13 cellular contexts compared by ENCODE assay signal in the genomic region with DNA sequence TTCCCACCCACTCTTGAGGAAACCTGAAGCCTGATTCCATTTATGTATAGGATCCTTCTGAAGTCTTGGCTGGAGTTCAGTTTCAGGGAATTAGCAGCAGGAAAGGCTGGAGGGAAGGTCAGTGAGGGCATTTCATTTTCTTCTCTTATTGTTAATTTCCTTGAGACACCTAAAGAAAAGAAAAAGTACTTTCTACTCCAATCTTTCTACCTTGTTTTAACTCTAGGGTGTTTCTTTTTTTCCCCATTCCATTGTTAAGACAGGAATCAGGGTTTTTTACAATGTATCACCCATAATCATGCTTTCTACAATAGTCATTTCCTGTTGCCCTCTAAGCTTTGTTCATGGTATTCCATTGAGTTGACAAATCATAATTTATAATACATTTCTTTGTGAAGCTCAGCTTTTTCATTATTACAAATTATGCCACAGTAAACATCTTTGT. TPM values are rescaled to one million over a fixed set of nuclear protein-coding genes. Genes with fewer than 3 reads are reported as not detected.
DNase-seq lines count a peak whose midpoint lies in the region; ATAC-seq and TF ChIP-seq lines count a peak whose summit lies in the region.
"Had no signal": no experiment of that assay in that cellular context is flagged by ENCODE, and none has a peak within 500 bp of the region (broad histone marks: within the 10 kb centered on the region; RNA-seq: fewer than 3 reads in every experiment).

No MANE protein-coding gene starts in this region.

- no peaks in the 10 kb centered on the region for H4K20me1 ChIP-seq in smooth muscle cell (ENCODE audit: low read depth)

- H3K4me1 ChIP-seq in smooth muscle cell (ENCODE audit: low read depth) (no peaks in the 10 kb centered on the region), lower lobe of right lung (no peaks in the 10 kb centered on the region)
- H3K4me1 ChIP-seq: suprapubic skin had no signal

- H3K79me2 ChIP-seq in smooth muscle cell (ENCODE audit: low read depth): no peaks in the 10 kb centered on the region

- no peak overlapping the region for H2AFZ ChIP-seq in smooth muscle cell (ENCODE audit: low read depth)

- H3K36me3 ChIP-seq in smooth muscle cell (ENCODE audit: low read depth): no peaks in the 10 kb centered on the region
- H3K36me3 ChIP-seq in lower lobe of right lung: no peaks in the 10 kb centered on the region
- H3K36me3 ChIP-seq: suprapubic skin had no signal

- peak; percentile 20 for DNase-seq in HFF-Myc (ENCODE audit: extremely low read depth, low read depth)
- DNase-seq in fibroblast of the aortic adventitia (ENCODE audit: low read depth): peak; percentile 83
- no peak for DNase-seq in smooth muscle cell (lab: John Stamatoyannopoulos, UW; ENCODE audit: unreplicated experiment)
- DNase-seq in SHP77 treated with DMSO at 0.1 percent for 48 hours (lab: John Stamatoyannopoulos, UW): no peak
- no peak for DNase-seq in lower lobe of right lung
- no peak for DNase-seq in natural killer cell treated with Interleukin-12 subunit alpha and Interleukin-12 subunit beta and Interleukin-15 and Interleukin-18, amount 100 ng/mL, for 72 hours (ENCODE audit: low spot score)
- DNase-seq: effector memory CD4-positive, alpha-beta T cell; mucosa of descending colon; NCI-H1417 treated with DMSO at 0.1 percent for 48 hours; NCI-H524 treated with DMSO at 0.1 percent for 48 hours had no signal

- H3K4me1 Mint-ChIP-seq in natural killer cell treated with Interleukin-12 subunit alpha and Interleukin-12 subunit beta and Interleukin-15 and Interleukin-18, amount 100 ng/mL, for 72 hours (ENCODE audit: low read depth in 2 of 2): no peaks in the 10 kb centered on the region

- H3K27me3 ChIP-seq in smooth muscle cell (ENCODE audit: low read depth) (no peaks in the 10 kb centered on the region), lower lobe of right lung (ENCODE audit: low read depth) (no peaks in the 10 kb centered on the region)
- H3K27me3 ChIP-seq: suprapubic skin had no signal

- H3F3A ChIP-seq in smooth muscle cell (ENCODE audit: low read depth): no peaks in the 10 kb centered on the region

- no peak overlapping the region for H3K4me3 Mint-ChIP-seq in natural killer cell treated with Interleukin-12 subunit alpha and Interleukin-12 subunit beta and Interleukin-15 and Interleukin-18, amount 100 ng/mL, for 72 hours

- TF ChIP-seq CTCF in HFF-Myc (IDR thresholded peaks at IDR 0.05; ENCODE audit: low read depth, low read length, missing control alignments) (no peak), fibroblast of the aortic adventitia (IDR thresholded peaks at IDR 0.05; ENCODE audit: insufficient read depth, low read length) (no peak), smooth muscle cell (IDR thresholded peaks at IDR 0.05; ENCODE audit: borderline replicate concordance, insufficient read depth, poor library complexity, severe bottlenecking) (no peak), lower lobe of right lung (IDR thresholded peaks at IDR 0.05) (no peak)

- intact Hi-C loops in lower lobe of right lung (cut with DNase I): no loop called here

- H3K4me3 ChIP-seq in HFF-Myc (replicated peaks; ENCODE audit: low read depth, low read length): no peak overlapping the region
- H3K4me3 ChIP-seq in fibroblast of the aortic adventitia (ENCODE audit: low read depth, low read length): no peak overlapping the region
- H3K4me3 ChIP-seq in smooth muscle cell: no peak overlapping the region
- no peak overlapping the region for H3K4me3 ChIP-seq in lower lobe of right lung
- H3K4me3 ChIP-seq: mucosa of descending colon, suprapubic skin had no signal

- H3K4me2 ChIP-seq in smooth muscle cell: peak overlapping the region; percentile 24

- no peaks in the 10 kb centered on the region for H3K9me3 ChIP-seq in smooth muscle cell (replicated peaks; ENCODE audit: low read depth)
- no peaks in the 10 kb centered on the region for H3K9me3 ChIP-seq in lower lobe of right lung
- H3K9me3 ChIP-seq: mucosa of descending colon, suprapubic skin had no signal

- peaks cover 12% of the 10 kb centered on the region for H3K36me3 Mint-ChIP-seq in natural killer cell treated with Interleukin-12 subunit alpha and Interleukin-12 subunit beta and Interleukin-15 and Interleukin-18, amount 100 ng/mL, for 72 hours

- peaks cover 3% of the 10 kb centered on the region for H3K9me3 Mint-ChIP-seq in natural killer cell treated with Interleukin-12 subunit alpha and Interleukin-12 subunit beta and Interleukin-15 and Interleukin-18, amount 100 ng/mL, for 72 hours

- H3K27ac ChIP-seq in smooth muscle cell (ENCODE audit: low read depth) (peak overlapping the region; percentile 48), lower lobe of right lung (no peak overlapping the region)
- H3K27ac ChIP-seq: suprapubic skin had no signal

- peak; percentile 93 for ATAC-seq in SK-N-SH treated with all-trans-retinoic acid at 6 μM for 48 hours
- no peak for ATAC-seq in lower lobe of right lung
- no peak for ATAC-seq in natural killer cell treated with Interleukin-12 subunit alpha and Interleukin-12 subunit beta and Interleukin-15 and Interleukin-18, amount 100 ng/mL, for 72 hours
- ATAC-seq: mucosa of descending colon, Right ventricle myocardium inferior had no signal

- H3K27ac Mint-ChIP-seq in natural killer cell treated with Interleukin-12 subunit alpha and Interleukin-12 subunit beta and Interleukin-15 and Interleukin-18, amount 100 ng/mL, for 72 hours: no peak overlapping the region

- H3K27me3 Mint-ChIP-seq in natural killer cell treated with Interleukin-12 subunit alpha and Interleukin-12 subunit beta and Interleukin-15 and Interleukin-18, amount 100 ng/mL, for 72 hours: no peaks in the 10 kb centered on the region

- no peak overlapping the region for H3K9ac ChIP-seq in smooth muscle cell (ENCODE audit: low read depth)

TF ChIP-seq in SK-N-SH treated with all-trans-retinoic acid at 6 μM for 48 hours, 23 proteins besides CTCF, POLR2A, EP300 and RAD21:
- no peak for TF ChIP-seq ZNF565 (CRISPR knock-in tag; conservative IDR thresholded peaks at IDR 0.05; ENCODE audit: low read depth)
- TF ChIP-seq TOX (CRISPR knock-in tag; IDR thresholded peaks at IDR 0.05; ENCODE audit: borderline replicate concordance): peak; percentile 73; the same call in 1 of the 2 replicates
- TF ChIP-seq ZNF8 (CRISPR knock-in tag; IDR thresholded peaks at IDR 0.05): no peak

RNA-seq across cellular contexts. Expression of gene SNRPE, which starts 27.4 kb away (rescaled TPM):
- total RNA-seq in fibroblast of the aortic adventitia (ENCODE audit: low replicate concordance): 95.4 and 105 TPM in 2 replicates
- total RNA-seq in smooth muscle cell: 95.4 and 96.5 TPM in 2 replicates
- 293 and 301 TPM in 2 replicates for polyA plus RNA-seq in smooth muscle cell
- 51.8 TPM for total RNA-seq in lower lobe of right lung
- total RNA-seq in natural killer cell treated with Interleukin-12 subunit alpha and Interleukin-12 subunit beta and Interleukin-15 and Interleukin-18, amount 100 ng/mL, for 72 hours: 100 to 1,000 TPM; 124 to 125 TPM

Comparison
In these comparisons a context has a peak if more than half of its experiments do, and no peak if none do; other contexts are left out.
1. DNase-seq: peak in HFF-Myc (single experiment) and fibroblast of the aortic adventitia (single experiment); none in smooth muscle cell (single experiment), SHP77 treated with DMSO at 0.1 percent for 48 hours (single experiment), lower lobe of right lung (single experiment) and natural killer cell treated with Interleukin-12 subunit alpha and Interleukin-12 subunit beta and Interleukin-15 and Interleukin-18, amount 100 ng/mL, for 72 hours (single experiment).